ENCODE assay signal across 10 cellular contexts in the genomic region with DNA sequence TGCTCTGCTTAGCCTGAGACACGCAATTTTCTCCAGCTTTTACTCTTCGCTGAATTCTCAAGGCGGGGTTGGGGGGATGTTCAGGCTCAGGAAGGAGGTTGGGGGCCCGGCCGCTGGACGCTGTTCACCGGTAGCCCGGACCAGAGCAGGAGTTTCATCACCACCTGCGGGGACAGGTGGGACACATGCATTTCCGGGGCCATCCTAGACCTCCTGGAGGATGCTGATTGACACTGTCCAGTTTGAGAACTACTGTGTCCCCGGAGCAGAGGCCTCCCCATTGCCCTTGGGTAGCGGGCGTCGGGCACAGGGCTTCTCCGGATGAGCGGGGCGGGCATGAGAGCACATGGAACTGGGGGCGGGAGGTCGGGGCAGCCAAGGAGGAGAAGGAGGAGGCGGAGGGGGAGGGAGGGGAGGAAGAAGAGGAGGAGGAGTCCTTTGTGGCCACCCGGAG.
A peak's percentile ranks its signal among the peaks of the same experiment; 100 is the strongest.
DNase-seq lines count a peak whose midpoint lies in the region; ATAC-seq and TF ChIP-seq lines count a peak whose summit lies in the region.
"Had no signal": no experiment of that assay in that cellular context is flagged by ENCODE, and none has a peak within 500 bp of the region (broad histone marks: within the 10 kb centered on the region; RNA-seq: fewer than 3 reads in every experiment).

No MANE protein-coding gene starts in this region.

- 18% methylated on average over 21 of the region's 21 CpGs for WGBS in right cardiac atrium
- 47% methylated on average over 14 of the region's 21 CpGs for WGBS in smooth muscle cell (ENCODE audit: low lambda C conversion rate)

- H4K20me1 ChIP-seq in OCI-LY3 (ENCODE audit: insufficient read depth, low read length) (no peaks in the 10 kb centered on the region), smooth muscle cell (ENCODE audit: low read depth) (no peaks in the 10 kb centered on the region)

- peak overlapping the region; percentile 89 for H3K4me2 ChIP-seq in OCI-LY3 (ENCODE audit: low read length)
- peak overlapping the region; percentile 76 for H3K4me2 ChIP-seq in smooth muscle cell

- H3K27ac ChIP-seq in OCI-LY3 (ENCODE audit: low read length), result no peak overlapping the region
- no peak overlapping the region for H3K27ac ChIP-seq in right cardiac atrium (ENCODE audit: low read length)
- no peak overlapping the region for H3K27ac ChIP-seq in smooth muscle cell (ENCODE audit: low read depth)
- H3K27ac ChIP-seq: tibial nerve had no signal

- intact Hi-C loops in right cardiac atrium (cut with DNase I), result loop anchor here in 1 of 4 donors (10.0 kb wide), 1 partner anchor 56 kb away; no protein-coding TSS in a partner anchor

- H3K4me1 ChIP-seq in OCI-LY3 (ENCODE audit: low read length), result peaks cover 33% of the 10 kb centered on the region
- no peaks in the 10 kb centered on the region for H3K4me1 ChIP-seq in right cardiac atrium (ENCODE audit: control insufficient read depth, insufficient read depth, low read length)
- H3K4me1 ChIP-seq in smooth muscle cell (ENCODE audit: low read depth), result no peaks in the 10 kb centered on the region

- peak; percentile 8 for DNase-seq in NCI-H748 (lab: John Stamatoyannopoulos, UW; ENCODE audit: unreplicated experiment)
- DNase-seq in NCI-H748 treated with DMSO at 0.1 percent for 48 hours (lab: John Stamatoyannopoulos, UW), result no peak
- DNase-seq in right cardiac atrium, result no peak
- no peak for DNase-seq in smooth muscle cell (lab: John Stamatoyannopoulos, UW; ENCODE audit: unreplicated experiment)
- no peak for DNase-seq in NCI-H82 (lab: John Stamatoyannopoulos, UW)
- no peak for DNase-seq in superior temporal gyrus (ENCODE audit: extremely low spot score)
- DNase-seq: NCI-H1105 had no signal

- no peaks in the 10 kb centered on the region for H3K36me3 ChIP-seq in OCI-LY3 (replicated peaks; ENCODE audit: low read depth, low read length)
- H3K36me3 ChIP-seq in smooth muscle cell (ENCODE audit: low read depth), result no peaks in the 10 kb centered on the region
- H3K36me3 ChIP-seq: tibial nerve had no signal

- no peaks in the 10 kb centered on the region for H3K9me3 ChIP-seq in OCI-LY3 (ENCODE audit: insufficient read depth, low read length)
- H3K9me3 ChIP-seq in right cardiac atrium (ENCODE audit: control insufficient read depth, low read length), result no peaks in the 10 kb centered on the region
- H3K9me3 ChIP-seq in smooth muscle cell (replicated peaks; ENCODE audit: low read depth), result no peaks in the 10 kb centered on the region
- H3K9me3 ChIP-seq: tibial nerve had no signal

- H3K4me3 ChIP-seq in OCI-LY3 (ENCODE audit: low read length), result peak overlapping the region; percentile 74; the same call in 1 of the 2 replicates
- peak overlapping the region; percentile 39 for H3K4me3 ChIP-seq in right cardiac atrium (ENCODE audit: low read length)
- H3K4me3 ChIP-seq in smooth muscle cell, result peak overlapping the region; percentile 35

- H3K27me3 ChIP-seq in OCI-LY3 (ENCODE audit: low read depth, low read length), result no peaks in the 10 kb centered on the region
- no peaks in the 10 kb centered on the region for H3K27me3 ChIP-seq in right cardiac atrium (ENCODE audit: control insufficient read depth, insufficient read depth)
- peaks cover 84% of the 10 kb centered on the region for H3K27me3 ChIP-seq in smooth muscle cell (ENCODE audit: low read depth)

- H3F3A ChIP-seq in smooth muscle cell (ENCODE audit: low read depth), result no peaks in the 10 kb centered on the region

- peak overlapping the region; percentile 44; the same call in 1 of the 2 replicates for H2AFZ ChIP-seq in OCI-LY3 (ENCODE audit: low read depth, low read length)
- H2AFZ ChIP-seq in smooth muscle cell (ENCODE audit: low read depth), result no peak overlapping the region

- H3K79me2 ChIP-seq in OCI-LY3 (ENCODE audit: low read length) (no peaks in the 10 kb centered on the region), smooth muscle cell (ENCODE audit: low read depth) (no peaks in the 10 kb centered on the region)

- TF ChIP-seq CTCF in OCI-LY3 (IDR thresholded peaks at IDR 0.05; ENCODE audit: low read depth, low read length) (no peak), smooth muscle cell (IDR thresholded peaks at IDR 0.05; ENCODE audit: borderline replicate concordance, insufficient read depth, poor library complexity, severe bottlenecking) (no peak)

- peak; percentile 25 to 30 for ATAC-seq in right cardiac atrium
- ATAC-seq in HG03097 (IDR thresholded peaks at IDR 0.05; ENCODE audit: low FRiP score, unreplicated experiment), result no peak

- H3K9ac ChIP-seq in OCI-LY3 (ENCODE audit: low read length) (no peak overlapping the region), smooth muscle cell (ENCODE audit: low read depth) (no peak overlapping the region)
